ENCODE assay signal across 1 cellular context in the genomic region with DNA sequence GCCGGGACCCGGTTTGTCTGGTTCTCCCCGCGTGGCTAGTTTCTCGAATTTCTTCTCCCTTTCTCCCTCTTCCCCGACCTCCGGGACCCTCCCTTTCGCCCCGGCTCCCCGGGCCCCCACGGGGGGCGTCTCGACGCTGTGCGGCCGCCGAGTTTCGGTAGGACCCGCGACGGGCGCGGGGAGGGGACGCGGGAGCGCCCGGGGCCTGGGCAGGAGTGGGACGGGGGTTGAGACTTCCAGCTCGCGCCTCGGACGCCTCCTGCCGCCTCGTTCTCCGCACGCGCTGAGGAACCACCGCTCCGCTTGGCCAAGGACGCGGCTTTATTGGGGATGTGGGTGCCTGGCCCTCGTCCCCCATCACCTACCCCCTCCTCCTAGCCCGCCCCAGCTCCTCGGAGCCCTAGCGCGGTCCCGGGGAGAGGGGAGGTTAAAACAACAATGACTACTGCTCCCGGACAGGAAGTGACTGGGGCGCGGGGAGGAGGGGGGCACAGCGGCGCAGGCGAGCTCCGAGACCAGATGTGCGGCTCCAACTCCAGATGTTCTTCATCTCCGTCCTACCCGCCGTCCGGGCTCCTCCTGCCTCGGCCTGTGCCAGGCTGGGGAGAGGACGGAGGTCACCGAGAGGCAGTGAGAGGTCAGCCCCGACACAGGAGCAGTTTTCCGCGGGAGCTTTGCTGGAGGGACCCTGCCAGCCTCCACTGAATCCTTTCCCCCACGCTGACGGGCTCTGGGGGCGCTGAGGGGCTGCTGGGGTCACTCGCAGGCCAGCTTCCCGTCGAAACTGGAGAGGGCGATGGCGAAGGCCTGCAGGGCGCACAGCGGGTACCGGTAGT.
TF ChIP-seq lines count a peak whose summit lies in the region.

No MANE protein-coding gene starts in this region.

TF ChIP-seq in K562, 482 proteins besides CTCF, POLR2A, EP300 and RAD21 (continued from another document and continues in another):
- TF ChIP-seq, protein P1, sequence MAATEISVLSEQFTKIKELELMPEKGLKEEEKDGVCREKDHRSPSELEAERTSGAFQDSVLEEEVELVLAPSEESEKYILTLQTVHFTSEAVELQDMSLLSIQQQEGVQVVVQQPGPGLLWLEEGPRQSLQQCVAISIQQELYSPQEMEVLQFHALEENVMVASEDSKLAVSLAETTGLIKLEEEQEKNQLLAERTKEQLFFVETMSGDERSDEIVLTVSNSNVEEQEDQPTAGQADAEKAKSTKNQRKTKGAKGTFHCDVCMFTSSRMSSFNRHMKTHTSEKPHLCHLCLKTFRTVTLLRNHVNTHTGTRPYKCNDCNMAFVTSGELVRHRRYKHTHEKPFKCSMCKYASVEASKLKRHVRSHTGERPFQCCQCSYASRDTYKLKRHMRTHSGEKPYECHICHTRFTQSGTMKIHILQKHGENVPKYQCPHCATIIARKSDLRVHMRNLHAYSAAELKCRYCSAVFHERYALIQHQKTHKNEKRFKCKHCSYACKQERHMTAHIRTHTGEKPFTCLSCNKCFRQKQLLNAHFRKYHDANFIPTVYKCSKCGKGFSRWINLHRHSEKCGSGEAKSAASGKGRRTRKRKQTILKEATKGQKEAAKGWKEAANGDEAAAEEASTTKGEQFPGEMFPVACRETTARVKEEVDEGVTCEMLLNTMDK (IDR thresholded peaks at IDR 0.05; ENCODE audit: borderline replicate concordance, insufficient read depth, low read depth, low read length, poor library complexity, severe bottlenecking) = no peak
- no peak for TF ChIP-seq SMARCC2 (IDR thresholded peaks at IDR 0.05; ENCODE audit: low read depth)
- TF ChIP-seq, protein P2, sequence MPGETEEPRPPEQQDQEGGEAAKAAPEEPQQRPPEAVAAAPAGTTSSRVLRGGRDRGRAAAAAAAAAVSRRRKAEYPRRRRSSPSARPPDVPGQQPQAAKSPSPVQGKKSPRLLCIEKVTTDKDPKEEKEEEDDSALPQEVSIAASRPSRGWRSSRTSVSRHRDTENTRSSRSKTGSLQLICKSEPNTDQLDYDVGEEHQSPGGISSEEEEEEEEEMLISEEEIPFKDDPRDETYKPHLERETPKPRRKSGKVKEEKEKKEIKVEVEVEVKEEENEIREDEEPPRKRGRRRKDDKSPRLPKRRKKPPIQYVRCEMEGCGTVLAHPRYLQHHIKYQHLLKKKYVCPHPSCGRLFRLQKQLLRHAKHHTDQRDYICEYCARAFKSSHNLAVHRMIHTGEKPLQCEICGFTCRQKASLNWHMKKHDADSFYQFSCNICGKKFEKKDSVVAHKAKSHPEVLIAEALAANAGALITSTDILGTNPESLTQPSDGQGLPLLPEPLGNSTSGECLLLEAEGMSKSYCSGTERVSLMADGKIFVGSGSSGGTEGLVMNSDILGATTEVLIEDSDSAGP (CRISPR knock-in tag; IDR thresholded peaks at IDR 0.05) = no peak
- TF ChIP-seq PTRF (tag; IDR thresholded peaks at IDR 0.05) = no peak
- TF ChIP-seq ZNF212 (CRISPR knock-in tag; IDR thresholded peaks at IDR 0.05) = no peak
- no peak for TF ChIP-seq MAFK (IDR thresholded peaks at IDR 0.05; ENCODE audit: low read length)
- peak; percentile 86 for TF ChIP-seq HMGN3 (IDR thresholded peaks at IDR 0.05; ENCODE audit: borderline replicate concordance, extremely low read depth, insufficient read length, low read depth, low read length)
- no peak; the same call in 1 of the 2 replicates for TF ChIP-seq PHB (CRISPR knock-in tag; IDR thresholded peaks at IDR 0.05)
- TF ChIP-seq, protein P3, sequence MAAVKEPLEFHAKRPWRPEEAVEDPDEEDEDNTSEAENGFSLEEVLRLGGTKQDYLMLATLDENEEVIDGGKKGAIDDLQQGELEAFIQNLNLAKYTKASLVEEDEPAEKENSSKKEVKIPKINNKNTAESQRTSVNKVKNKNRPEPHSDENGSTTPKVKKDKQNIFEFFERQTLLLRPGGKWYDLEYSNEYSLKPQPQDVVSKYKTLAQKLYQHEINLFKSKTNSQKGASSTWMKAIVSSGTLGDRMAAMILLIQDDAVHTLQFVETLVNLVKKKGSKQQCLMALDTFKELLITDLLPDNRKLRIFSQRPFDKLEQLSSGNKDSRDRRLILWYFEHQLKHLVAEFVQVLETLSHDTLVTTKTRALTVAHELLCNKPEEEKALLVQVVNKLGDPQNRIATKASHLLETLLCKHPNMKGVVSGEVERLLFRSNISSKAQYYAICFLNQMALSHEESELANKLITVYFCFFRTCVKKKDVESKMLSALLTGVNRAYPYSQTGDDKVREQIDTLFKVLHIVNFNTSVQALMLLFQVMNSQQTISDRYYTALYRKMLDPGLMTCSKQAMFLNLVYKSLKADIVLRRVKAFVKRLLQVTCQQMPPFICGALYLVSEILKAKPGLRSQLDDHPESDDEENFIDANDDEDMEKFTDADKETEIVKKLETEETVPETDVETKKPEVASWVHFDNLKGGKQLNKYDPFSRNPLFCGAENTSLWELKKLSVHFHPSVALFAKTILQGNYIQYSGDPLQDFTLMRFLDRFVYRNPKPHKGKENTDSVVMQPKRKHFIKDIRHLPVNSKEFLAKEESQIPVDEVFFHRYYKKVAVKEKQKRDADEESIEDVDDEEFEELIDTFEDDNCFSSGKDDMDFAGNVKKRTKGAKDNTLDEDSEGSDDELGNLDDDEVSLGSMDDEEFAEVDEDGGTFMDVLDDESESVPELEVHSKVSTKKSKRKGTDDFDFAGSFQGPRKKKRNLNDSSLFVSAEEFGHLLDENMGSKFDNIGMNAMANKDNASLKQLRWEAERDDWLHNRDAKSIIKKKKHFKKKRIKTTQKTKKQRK (IDR thresholded peaks at IDR 0.05; ENCODE audit: borderline replicate concordance, low read depth, low read length) = no peak
- TF ChIP-seq ELF4 (CRISPR knock-in tag; IDR thresholded peaks at IDR 0.05) = no peak
- TF ChIP-seq, protein P4, sequence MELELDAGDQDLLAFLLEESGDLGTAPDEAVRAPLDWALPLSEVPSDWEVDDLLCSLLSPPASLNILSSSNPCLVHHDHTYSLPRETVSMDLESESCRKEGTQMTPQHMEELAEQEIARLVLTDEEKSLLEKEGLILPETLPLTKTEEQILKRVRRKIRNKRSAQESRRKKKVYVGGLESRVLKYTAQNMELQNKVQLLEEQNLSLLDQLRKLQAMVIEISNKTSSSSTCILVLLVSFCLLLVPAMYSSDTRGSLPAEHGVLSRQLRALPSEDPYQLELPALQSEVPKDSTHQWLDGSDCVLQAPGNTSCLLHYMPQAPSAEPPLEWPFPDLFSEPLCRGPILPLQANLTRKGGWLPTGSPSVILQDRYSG (tag; conservative IDR thresholded peaks at IDR 0.05; ENCODE audit: low read depth) = no peak
- TF ChIP-seq RB1 (IDR thresholded peaks at IDR 0.05; ENCODE audit: low read depth) = no peak
- TF ChIP-seq, protein P5, sequence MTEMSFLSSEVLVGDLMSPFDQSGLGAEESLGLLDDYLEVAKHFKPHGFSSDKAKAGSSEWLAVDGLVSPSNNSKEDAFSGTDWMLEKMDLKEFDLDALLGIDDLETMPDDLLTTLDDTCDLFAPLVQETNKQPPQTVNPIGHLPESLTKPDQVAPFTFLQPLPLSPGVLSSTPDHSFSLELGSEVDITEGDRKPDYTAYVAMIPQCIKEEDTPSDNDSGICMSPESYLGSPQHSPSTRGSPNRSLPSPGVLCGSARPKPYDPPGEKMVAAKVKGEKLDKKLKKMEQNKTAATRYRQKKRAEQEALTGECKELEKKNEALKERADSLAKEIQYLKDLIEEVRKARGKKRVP (CRISPR knock-in tag; IDR thresholded peaks at IDR 0.05) = no peak
- no peak for TF ChIP-seq ZNF316 (IDR thresholded peaks at IDR 0.05)
- TF ChIP-seq, protein P6, sequence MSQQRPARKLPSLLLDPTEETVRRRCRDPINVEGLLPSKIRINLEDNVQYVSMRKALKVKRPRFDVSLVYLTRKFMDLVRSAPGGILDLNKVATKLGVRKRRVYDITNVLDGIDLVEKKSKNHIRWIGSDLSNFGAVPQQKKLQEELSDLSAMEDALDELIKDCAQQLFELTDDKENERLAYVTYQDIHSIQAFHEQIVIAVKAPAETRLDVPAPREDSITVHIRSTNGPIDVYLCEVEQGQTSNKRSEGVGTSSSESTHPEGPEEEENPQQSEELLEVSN (IDR thresholded peaks at IDR 0.05; ENCODE audit: borderline replicate concordance in 1 of 2, extremely low read depth in 1 of 2, insufficient read depth in 1 of 2, insufficient read length in 1 of 2, low read depth in 1 of 2, low read length in 1 of 2, poor library complexity in 1 of 2, severe bottlenecking in 1 of 2) = peak; percentile 94 to 95
- TF ChIP-seq, protein P7, sequence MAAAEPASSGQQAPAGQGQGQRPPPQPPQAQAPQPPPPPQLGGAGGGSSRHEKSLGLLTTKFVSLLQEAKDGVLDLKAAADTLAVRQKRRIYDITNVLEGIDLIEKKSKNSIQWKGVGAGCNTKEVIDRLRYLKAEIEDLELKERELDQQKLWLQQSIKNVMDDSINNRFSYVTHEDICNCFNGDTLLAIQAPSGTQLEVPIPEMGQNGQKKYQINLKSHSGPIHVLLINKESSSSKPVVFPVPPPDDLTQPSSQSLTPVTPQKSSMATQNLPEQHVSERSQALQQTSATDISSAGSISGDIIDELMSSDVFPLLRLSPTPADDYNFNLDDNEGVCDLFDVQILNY (CRISPR knock-in tag; IDR thresholded peaks at IDR 0.05) = no peak
- TF ChIP-seq, protein P8, sequence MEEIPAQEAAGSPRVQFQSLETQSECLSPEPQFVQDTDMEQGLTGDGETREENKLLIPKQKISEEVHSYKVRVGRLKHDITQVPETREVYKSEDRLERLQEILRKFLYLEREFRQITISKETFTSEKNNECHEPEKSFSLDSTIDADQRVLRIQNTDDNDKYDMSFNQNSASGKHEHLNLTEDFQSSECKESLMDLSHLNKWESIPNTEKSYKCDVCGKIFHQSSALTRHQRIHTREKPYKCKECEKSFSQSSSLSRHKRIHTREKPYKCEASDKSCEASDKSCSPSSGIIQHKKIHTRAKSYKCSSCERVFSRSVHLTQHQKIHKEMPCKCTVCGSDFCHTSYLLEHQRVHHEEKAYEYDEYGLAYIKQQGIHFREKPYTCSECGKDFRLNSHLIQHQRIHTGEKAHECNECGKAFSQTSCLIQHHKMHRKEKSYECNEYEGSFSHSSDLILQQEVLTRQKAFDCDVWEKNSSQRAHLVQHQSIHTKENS (CRISPR knock-in tag; IDR thresholded peaks at IDR 0.05) = no peak
- TF ChIP-seq STAT5A (IDR thresholded peaks at IDR 0.05; ENCODE audit: borderline replicate concordance, low read length) = no peak
- TF ChIP-seq, protein P9, sequence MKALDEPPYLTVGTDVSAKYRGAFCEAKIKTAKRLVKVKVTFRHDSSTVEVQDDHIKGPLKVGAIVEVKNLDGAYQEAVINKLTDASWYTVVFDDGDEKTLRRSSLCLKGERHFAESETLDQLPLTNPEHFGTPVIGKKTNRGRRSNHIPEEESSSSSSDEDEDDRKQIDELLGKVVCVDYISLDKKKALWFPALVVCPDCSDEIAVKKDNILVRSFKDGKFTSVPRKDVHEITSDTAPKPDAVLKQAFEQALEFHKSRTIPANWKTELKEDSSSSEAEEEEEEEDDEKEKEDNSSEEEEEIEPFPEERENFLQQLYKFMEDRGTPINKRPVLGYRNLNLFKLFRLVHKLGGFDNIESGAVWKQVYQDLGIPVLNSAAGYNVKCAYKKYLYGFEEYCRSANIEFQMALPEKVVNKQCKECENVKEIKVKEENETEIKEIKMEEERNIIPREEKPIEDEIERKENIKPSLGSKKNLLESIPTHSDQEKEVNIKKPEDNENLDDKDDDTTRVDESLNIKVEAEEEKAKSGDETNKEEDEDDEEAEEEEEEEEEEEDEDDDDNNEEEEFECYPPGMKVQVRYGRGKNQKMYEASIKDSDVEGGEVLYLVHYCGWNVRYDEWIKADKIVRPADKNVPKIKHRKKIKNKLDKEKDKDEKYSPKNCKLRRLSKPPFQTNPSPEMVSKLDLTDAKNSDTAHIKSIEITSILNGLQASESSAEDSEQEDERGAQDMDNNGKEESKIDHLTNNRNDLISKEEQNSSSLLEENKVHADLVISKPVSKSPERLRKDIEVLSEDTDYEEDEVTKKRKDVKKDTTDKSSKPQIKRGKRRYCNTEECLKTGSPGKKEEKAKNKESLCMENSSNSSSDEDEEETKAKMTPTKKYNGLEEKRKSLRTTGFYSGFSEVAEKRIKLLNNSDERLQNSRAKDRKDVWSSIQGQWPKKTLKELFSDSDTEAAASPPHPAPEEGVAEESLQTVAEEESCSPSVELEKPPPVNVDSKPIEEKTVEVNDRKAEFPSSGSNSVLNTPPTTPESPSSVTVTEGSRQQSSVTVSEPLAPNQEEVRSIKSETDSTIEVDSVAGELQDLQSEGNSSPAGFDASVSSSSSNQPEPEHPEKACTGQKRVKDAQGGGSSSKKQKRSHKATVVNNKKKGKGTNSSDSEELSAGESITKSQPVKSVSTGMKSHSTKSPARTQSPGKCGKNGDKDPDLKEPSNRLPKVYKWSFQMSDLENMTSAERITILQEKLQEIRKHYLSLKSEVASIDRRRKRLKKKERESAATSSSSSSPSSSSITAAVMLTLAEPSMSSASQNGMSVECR (CRISPR knock-in tag; IDR thresholded peaks at IDR 0.05) = peak; percentile 28; the same call in 1 of the 2 replicates
- TF ChIP-seq ZZZ3 (IDR thresholded peaks at IDR 0.05) = no peak
- no peak for TF ChIP-seq NFRKB (IDR thresholded peaks at IDR 0.05; ENCODE audit: low read depth)
- TF ChIP-seq NRF1 (conservative IDR thresholded peaks at IDR 0.05 in 1 of 2, IDR thresholded peaks at IDR 0.05 in 1 of 2) = peak; percentile 74 to 77
- TF ChIP-seq BCL6 (CRISPR knock-in tag; IDR thresholded peaks at IDR 0.05) = no peak
- peak; percentile 96 for TF ChIP-seq KAT7 (CRISPR knock-in tag; IDR thresholded peaks at IDR 0.05; ENCODE audit: borderline replicate concordance)
- no peak for TF ChIP-seq GTF2A2 (tag; IDR thresholded peaks at IDR 0.05)
- peak; percentile 29; the same call in 1 of the 2 replicates for TF ChIP-seq CTBP1 (IDR thresholded peaks at IDR 0.05; ENCODE audit: borderline replicate concordance)
- no peak for TF ChIP-seq RFX1 (IDR thresholded peaks at IDR 0.05)
- TF ChIP-seq, protein P10, sequence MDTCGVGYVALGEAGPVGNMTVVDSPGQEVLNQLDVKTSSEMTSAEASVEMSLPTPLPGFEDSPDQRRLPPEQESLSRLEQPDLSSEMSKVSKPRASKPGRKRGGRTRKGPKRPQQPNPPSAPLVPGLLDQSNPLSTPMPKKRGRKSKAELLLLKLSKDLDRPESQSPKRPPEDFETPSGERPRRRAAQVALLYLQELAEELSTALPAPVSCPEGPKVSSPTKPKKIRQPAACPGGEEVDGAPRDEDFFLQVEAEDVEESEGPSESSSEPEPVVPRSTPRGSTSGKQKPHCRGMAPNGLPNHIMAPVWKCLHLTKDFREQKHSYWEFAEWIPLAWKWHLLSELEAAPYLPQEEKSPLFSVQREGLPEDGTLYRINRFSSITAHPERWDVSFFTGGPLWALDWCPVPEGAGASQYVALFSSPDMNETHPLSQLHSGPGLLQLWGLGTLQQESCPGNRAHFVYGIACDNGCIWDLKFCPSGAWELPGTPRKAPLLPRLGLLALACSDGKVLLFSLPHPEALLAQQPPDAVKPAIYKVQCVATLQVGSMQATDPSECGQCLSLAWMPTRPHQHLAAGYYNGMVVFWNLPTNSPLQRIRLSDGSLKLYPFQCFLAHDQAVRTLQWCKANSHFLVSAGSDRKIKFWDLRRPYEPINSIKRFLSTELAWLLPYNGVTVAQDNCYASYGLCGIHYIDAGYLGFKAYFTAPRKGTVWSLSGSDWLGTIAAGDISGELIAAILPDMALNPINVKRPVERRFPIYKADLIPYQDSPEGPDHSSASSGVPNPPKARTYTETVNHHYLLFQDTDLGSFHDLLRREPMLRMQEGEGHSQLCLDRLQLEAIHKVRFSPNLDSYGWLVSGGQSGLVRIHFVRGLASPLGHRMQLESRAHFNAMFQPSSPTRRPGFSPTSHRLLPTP (IDR thresholded peaks at IDR 0.05; ENCODE audit: borderline replicate concordance, extremely low read depth, insufficient read length) = no peak
- no peak for TF ChIP-seq ILF3 (IDR thresholded peaks at IDR 0.05; ENCODE audit: borderline replicate concordance)
- no peak for TF ChIP-seq PURB (CRISPR knock-in tag; IDR thresholded peaks at IDR 0.05; ENCODE audit: low read depth)
- TF ChIP-seq SRSF9 (IDR thresholded peaks at IDR 0.05; ENCODE audit: borderline replicate concordance, low read depth, low read length) = no peak
- TF ChIP-seq KHSRP (IDR thresholded peaks at IDR 0.05) = no peak
- TF ChIP-seq CBX3 (IDR thresholded peaks at IDR 0.05; ENCODE audit: borderline replicate concordance in 1 of 2, low read length in 2 of 2) = peak in 1 of 2 experiments; percentile 35; a peak in 1 of 3 replicates
- peak in 1 of 2 experiments; percentile 82; a peak in 1 of 4 replicates for TF ChIP-seq TEAD1 (CRISPR knock-in tag; IDR thresholded peaks at IDR 0.05)
- no peak for TF ChIP-seq SIRT6 (IDR thresholded peaks at IDR 0.05; ENCODE audit: low read depth, low read length)
